10 cellular contexts compared by ENCODE assay signal in the genomic region with DNA sequence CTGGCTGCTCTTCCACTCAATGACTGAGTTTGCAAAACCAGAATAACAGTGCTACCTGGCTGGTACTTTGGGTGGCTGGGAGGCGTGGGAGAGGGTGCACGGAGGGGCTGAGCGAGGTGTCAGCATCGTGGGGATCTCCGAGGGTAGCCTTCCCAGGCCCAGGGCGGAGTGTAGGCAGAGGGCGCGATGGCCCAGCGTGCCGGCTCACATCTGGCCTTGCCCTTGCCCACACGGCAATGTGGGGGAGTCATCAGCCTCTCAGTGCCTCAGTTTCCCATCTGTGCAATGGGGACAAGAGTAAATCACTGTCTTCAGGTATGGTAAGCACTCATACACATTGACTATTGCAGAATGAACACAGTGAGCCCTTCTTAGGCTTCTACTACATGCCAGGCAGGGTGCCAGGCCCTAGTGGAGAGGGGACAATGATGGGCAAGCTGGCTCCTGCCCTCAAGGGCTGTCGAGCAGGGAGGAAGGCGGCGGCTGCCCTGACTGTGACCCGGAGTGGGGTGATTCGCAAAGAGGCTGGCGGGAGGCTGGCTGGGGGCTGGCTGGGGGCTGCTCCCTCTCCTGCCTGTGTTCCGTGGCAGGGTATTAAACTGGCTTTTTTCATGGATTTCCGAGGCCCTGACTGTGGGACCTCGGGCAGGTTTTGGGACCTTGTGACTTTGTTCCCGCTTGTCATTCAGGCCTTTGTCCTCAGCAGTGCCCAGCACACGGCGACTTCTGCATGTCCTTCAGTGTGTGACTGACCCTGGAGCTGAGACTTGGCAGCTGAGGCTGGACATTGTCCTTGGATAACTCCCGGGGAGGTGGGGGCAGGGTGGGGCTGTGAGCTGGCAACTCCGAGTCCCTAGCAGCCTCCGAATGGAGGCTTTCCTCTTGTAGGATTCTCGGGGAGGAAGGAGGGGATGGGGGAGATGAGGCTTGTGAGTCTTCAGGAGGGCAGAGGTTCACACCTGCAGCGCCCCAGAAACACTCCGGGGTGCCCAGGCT.
DNase-seq lines count a peak whose midpoint lies in the region; ATAC-seq and TF ChIP-seq lines count a peak whose summit lies in the region.
"Had no signal": no experiment of that assay in that cellular context is flagged by ENCODE, and none has a peak within 500 bp of the region (broad histone marks: within the 10 kb centered on the region; RNA-seq: fewer than 3 reads in every experiment).

No MANE protein-coding gene starts in this region.

- H3K4me1 Mint-ChIP-seq in CD8-positive, alpha-beta memory T cell = peaks cover 82 to 95% (median 86%) of the 10 kb centered on the region in 3 donors
- peaks cover 68% of the 10 kb centered on the region for H3K4me1 Mint-ChIP-seq in progenitor cell of endocrine pancreas (ENCODE audit: low read depth)

- peak overlapping the region in 6 of 7 donors; percentile 32 to 91 (median 78) for H3K4me3 Mint-ChIP-seq in CD8-positive, alpha-beta memory T cell
- no peak overlapping the region for H3K4me3 Mint-ChIP-seq in progenitor cell of endocrine pancreas (ENCODE audit: low read depth)

- no peak for TF ChIP-seq POLR2A in esophagus squamous epithelium (IDR thresholded peaks at IDR 0.05)

- no peaks in the 10 kb centered on the region for H3K36me3 ChIP-seq in CD8-positive, alpha-beta memory T cell (ENCODE audit: insufficient read depth, low read length)
- no peaks in the 10 kb centered on the region for H3K36me3 ChIP-seq in esophagus squamous epithelium

- H3K36me3 Mint-ChIP-seq in CD8-positive, alpha-beta memory T cell = peaks cover 0 to 23% (median 3%) of the 10 kb centered on the region in 3 donors
- no peaks in the 10 kb centered on the region for H3K36me3 Mint-ChIP-seq in progenitor cell of endocrine pancreas (ENCODE audit: insufficient read depth)
- H3K36me3 Mint-ChIP-seq: naive B cell had no signal

- no peak overlapping the region for H3K27ac ChIP-seq in CD8-positive, alpha-beta memory T cell (ENCODE audit: low read depth, low read length)
- H3K27ac ChIP-seq in esophagus squamous epithelium = peak overlapping the region; percentile 47 to 96 (median 86)
- H3K27ac ChIP-seq in dorsolateral prefrontal cortex = peak overlapping the region in 5 of 59 donors; percentile 3 to 29 (median 27)

- no peaks in the 10 kb centered on the region for H3K27me3 ChIP-seq in CD8-positive, alpha-beta memory T cell (ENCODE audit: insufficient read depth, low read length, poor library complexity, severe bottlenecking)
- no peaks in the 10 kb centered on the region for H3K27me3 ChIP-seq in esophagus squamous epithelium
- H3K27me3 ChIP-seq in dorsolateral prefrontal cortex = no peaks in the 10 kb centered on the region

- CTCF ChIA-PET in CD8-positive, alpha-beta memory T cell (lab: Charles Lee) = interaction anchor here (1.1 to 3.6 kb wide), 5 partner anchors 10 to 99 kb away, joined by 3 to 27 read pairs (median 4); no protein-coding TSS in a partner anchor

- DNase-seq in CD8-positive, alpha-beta memory T cell = no peak
- DNase-seq in NCI-H2196 (lab: John Stamatoyannopoulos, UW; ENCODE audit: unreplicated experiment) (peak; percentile 82), esophagus squamous epithelium (lab: John Stamatoyannopoulos, UW) (no peak), progenitor cell of endocrine pancreas (ENCODE audit: low spot score, unreplicated experiment) (no peak), dorsolateral prefrontal cortex (no peak), NOMO-1 (lab: John Stamatoyannopoulos, UW; ENCODE audit: unreplicated experiment in 2 of 2) (no peak), SIG-M5 (lab: John Stamatoyannopoulos, UW) (no peak)
- DNase-seq: effector memory CD4-positive, alpha-beta T cell; naive B cell had no signal

- H3K4me3 ChIP-seq in CD8-positive, alpha-beta memory T cell (ENCODE audit: low read length) = no peak overlapping the region
- peak overlapping the region in 1 of 4 donors; percentile 21 for H3K4me3 ChIP-seq in esophagus squamous epithelium
- no peak overlapping the region for H3K4me3 ChIP-seq in dorsolateral prefrontal cortex

- no peaks in the 10 kb centered on the region for H3K9me3 ChIP-seq in CD8-positive, alpha-beta memory T cell (ENCODE audit: low read length)
- H3K9me3 ChIP-seq in esophagus squamous epithelium = no peaks in the 10 kb centered on the region

- TF ChIP-seq CTCF in esophagus squamous epithelium (IDR thresholded peaks at IDR 0.05) (no peak), progenitor cell of endocrine pancreas (IDR thresholded peaks at IDR 0.05; ENCODE audit: unreplicated experiment) (no peak), dorsolateral prefrontal cortex (IDR thresholded peaks at IDR 0.05 in 54 of 56, conservative IDR thresholded peaks at IDR 0.05 in 2 of 56; ENCODE audit: low read depth in 1 of 56, partially characterized antibody in 56 of 56) (no peak)

- H3K27me3 Mint-ChIP-seq in CD8-positive, alpha-beta memory T cell = no peaks in the 10 kb centered on the region
- no peaks in the 10 kb centered on the region for H3K27me3 Mint-ChIP-seq in progenitor cell of endocrine pancreas
- H3K27me3 Mint-ChIP-seq: naive B cell had no signal

- H3K4me1 ChIP-seq in CD8-positive, alpha-beta memory T cell (ENCODE audit: insufficient read depth, low read length) = peaks cover 94% of the 10 kb centered on the region
- peaks cover 75 to 100% (median 96%) of the 10 kb centered on the region in 3 donors for H3K4me1 ChIP-seq in esophagus squamous epithelium

- POLR2A ChIA-PET in CD8-positive, alpha-beta memory T cell (lab: Charles Lee) = interaction anchor here (1.9 kb wide), 1 partner anchor 16 kb away, joined by 15 read pairs; no protein-coding TSS in a partner anchor

- no peaks in the 10 kb centered on the region for H3K9me3 Mint-ChIP-seq in CD8-positive, alpha-beta memory T cell
- no peaks in the 10 kb centered on the region for H3K9me3 Mint-ChIP-seq in progenitor cell of endocrine pancreas (ENCODE audit: low read depth)
- H3K9me3 Mint-ChIP-seq: naive B cell had no signal

- H3K27ac Mint-ChIP-seq in CD8-positive, alpha-beta memory T cell = peak overlapping the region in 7 of 8 donors; percentile 59 to 96 (median 91)
- H3K27ac Mint-ChIP-seq in progenitor cell of endocrine pancreas = peak overlapping the region; percentile 22

- 62 to 80% methylated on average over 3 to 10 of the region's 29 CpGs for WGBS in esophagus squamous epithelium, 2 donors

- intact Hi-C loops in esophagus squamous epithelium (cut with DNase I) (no loop called here), dorsolateral prefrontal cortex (cut with DNase I) (no loop called here)

- no peak for ATAC-seq in GM19328 (IDR thresholded peaks at IDR 0.05; ENCODE audit: unreplicated experiment)
